1 cellular context compared by ENCODE assay signal in the genomic region with DNA sequence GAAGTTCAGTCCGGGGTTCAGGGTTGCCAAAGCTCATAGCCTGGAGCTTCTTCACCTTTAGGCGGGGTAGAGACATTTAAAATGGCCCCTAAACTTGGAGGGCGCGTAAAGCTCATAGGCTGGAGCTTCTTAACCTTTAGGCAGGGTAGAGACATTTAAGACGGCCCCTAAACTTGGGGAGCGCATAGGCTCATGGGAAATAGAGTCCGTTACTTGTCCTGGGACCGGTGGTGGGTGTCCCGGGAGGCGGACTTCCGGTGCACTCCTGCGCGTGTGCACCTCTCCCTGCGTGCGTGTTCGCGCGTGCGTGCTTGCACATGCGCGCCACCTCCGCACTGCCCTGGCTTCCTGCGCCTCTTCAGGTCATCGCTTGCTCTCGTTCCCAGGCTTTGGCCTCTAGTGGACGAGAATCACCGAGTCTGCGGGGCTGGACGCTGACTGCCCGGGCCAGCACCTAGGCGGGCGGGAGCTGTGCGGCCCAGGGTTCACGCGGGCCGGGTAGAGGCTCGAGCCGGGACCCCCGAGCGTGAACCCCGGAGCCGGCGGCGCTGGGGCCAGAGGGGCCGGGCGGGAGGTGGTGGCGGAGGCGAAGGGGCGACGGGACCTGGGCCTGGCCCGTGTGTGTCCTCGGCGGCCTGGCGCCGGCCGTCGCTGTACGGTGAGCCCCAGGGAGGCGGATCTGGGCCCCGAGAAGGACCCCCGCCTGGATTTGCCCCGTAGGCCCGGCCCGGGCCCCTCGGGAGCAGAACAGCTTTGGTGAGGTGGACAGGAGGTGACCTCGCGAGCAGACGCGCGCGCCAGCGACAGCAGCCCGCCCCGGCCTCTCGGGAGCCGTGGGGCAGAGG.
TF ChIP-seq lines count a peak whose summit lies in the region.

No MANE protein-coding gene starts in this region.

TF ChIP-seq in HepG2, 621 proteins besides CTCF, POLR2A, EP300 and RAD21 (continued from another document and continues in another):
- 0 out of 2 replicates have a peak, but pooled peaks have one; percentile 46 for TF ChIP-seq KLF11 (CRISPR knock-in tag; IDR thresholded peaks at IDR 0.05)
- TF ChIP-seq, protein P1, sequence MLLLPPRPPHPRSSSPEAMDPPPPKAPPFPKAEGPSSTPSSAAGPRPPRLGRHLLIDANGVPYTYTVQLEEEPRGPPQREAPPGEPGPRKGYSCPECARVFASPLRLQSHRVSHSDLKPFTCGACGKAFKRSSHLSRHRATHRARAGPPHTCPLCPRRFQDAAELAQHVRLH (CRISPR knock-in tag; IDR thresholded peaks at IDR 0.05; ENCODE audit: borderline replicate concordance, low read depth) = 0 out of 2 replicates have a peak, but pooled peaks have one; percentile 57
- peak; percentile 74 for TF ChIP-seq KAT8 (CRISPR knock-in tag; IDR thresholded peaks at IDR 0.05)
- peak; percentile 85 for TF ChIP-seq POLR2AphosphoS5 (IDR thresholded peaks at IDR 0.05; ENCODE audit: low read depth, low read length)
- TF ChIP-seq GABPB1 (CRISPR knock-in tag; IDR thresholded peaks at IDR 0.05) = peak; percentile 97
- peak; percentile 87 for TF ChIP-seq RBFOX2 (IDR thresholded peaks at IDR 0.05; ENCODE audit: low read depth, low read length)
- peak; percentile 81; the same call in 1 of the 2 replicates for TF ChIP-seq TGIF2 (CRISPR knock-in tag; IDR thresholded peaks at IDR 0.05)
- peak; percentile 74 for TF ChIP-seq GABPA (IDR thresholded peaks at IDR 0.05; ENCODE audit: low read depth, low read length)
- TF ChIP-seq GABPA (CRISPR knock-in tag; IDR thresholded peaks at IDR 0.05; ENCODE audit: low read depth) = peak; percentile 95
- 0 out of 2 replicates have a peak, but pooled peaks have one; percentile 46 for TF ChIP-seq NFYC (CRISPR knock-in tag; IDR thresholded peaks at IDR 0.05)
- TF ChIP-seq SKI (IDR thresholded peaks at IDR 0.05; ENCODE audit: partially characterized antibody) = peak; percentile 89
- TF ChIP-seq MED1 (CRISPR knock-in tag; IDR thresholded peaks at IDR 0.05) = peak; percentile 46; the same call in 1 of the 2 replicates
- TF ChIP-seq ZNF232 (CRISPR knock-in tag; IDR thresholded peaks at IDR 0.05; ENCODE audit: borderline replicate concordance) = 0 out of 2 replicates have a peak, but pooled peaks have one; percentile 16
- TF ChIP-seq MYNN (CRISPR knock-in tag; IDR thresholded peaks at IDR 0.05; ENCODE audit: low read depth) = 0 out of 2 replicates have a peak, but pooled peaks have one; percentile 68
- TF ChIP-seq GFI1 (CRISPR knock-in tag; IDR thresholded peaks at IDR 0.05; ENCODE audit: borderline replicate concordance) = 0 out of 2 replicates have a peak, but pooled peaks have one; percentile 24
- TF ChIP-seq ZNF589 (CRISPR knock-in tag; conservative IDR thresholded peaks at IDR 0.05) = 0 out of 2 replicates have a peak, but pooled peaks have one; percentile 71
- TF ChIP-seq ZNF614 (CRISPR knock-in tag; IDR thresholded peaks at IDR 0.05; ENCODE audit: borderline replicate concordance) = peak; percentile 76; the same call in 1 of the 2 replicates
- 0 out of 2 replicates have a peak, but pooled peaks have one; percentile 31 for TF ChIP-seq ISL2 (CRISPR knock-in tag; IDR thresholded peaks at IDR 0.05)
- peak; percentile 43; the same call in 1 of the 2 replicates for TF ChIP-seq HOXA5 (CRISPR knock-in tag; IDR thresholded peaks at IDR 0.05)
- TF ChIP-seq KDM5B (CRISPR knock-in tag; IDR thresholded peaks at IDR 0.05; ENCODE audit: borderline replicate concordance) = peak; percentile 50; the same call in 1 of the 2 replicates
- TF ChIP-seq HCFC1 (IDR thresholded peaks at IDR 0.05; ENCODE audit: low read depth, low read length) = peak; percentile 80
- TF ChIP-seq HOXD1 (CRISPR knock-in tag; IDR thresholded peaks at IDR 0.05) = peak; percentile 78; the same call in 1 of the 2 replicates
- peak; percentile 22; the same call in 1 of the 2 replicates for TF ChIP-seq CBFB (CRISPR knock-in tag; IDR thresholded peaks at IDR 0.05)
- TF ChIP-seq ZNF224 (CRISPR knock-in tag; IDR thresholded peaks at IDR 0.05) = 0 out of 2 replicates have a peak, but pooled peaks have one; percentile 33
- TF ChIP-seq, protein P2, sequence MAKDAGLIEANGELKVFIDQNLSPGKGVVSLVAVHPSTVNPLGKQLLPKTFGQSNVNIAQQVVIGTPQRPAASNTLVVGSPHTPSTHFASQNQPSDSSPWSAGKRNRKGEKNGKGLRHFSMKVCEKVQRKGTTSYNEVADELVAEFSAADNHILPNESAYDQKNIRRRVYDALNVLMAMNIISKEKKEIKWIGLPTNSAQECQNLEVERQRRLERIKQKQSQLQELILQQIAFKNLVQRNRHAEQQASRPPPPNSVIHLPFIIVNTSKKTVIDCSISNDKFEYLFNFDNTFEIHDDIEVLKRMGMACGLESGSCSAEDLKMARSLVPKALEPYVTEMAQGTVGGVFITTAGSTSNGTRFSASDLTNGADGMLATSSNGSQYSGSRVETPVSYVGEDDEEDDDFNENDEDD (CRISPR knock-in tag; IDR thresholded peaks at IDR 0.05; ENCODE audit: borderline replicate concordance) = peak; percentile 57; the same call in 1 of the 2 replicates
- peak; percentile 68 for TF ChIP-seq ZNF350 (CRISPR knock-in tag; IDR thresholded peaks at IDR 0.05; ENCODE audit: borderline replicate concordance, low read depth)
- peak; percentile 53 for TF ChIP-seq ZNF768 (CRISPR knock-in tag; IDR thresholded peaks at IDR 0.05)
- TF ChIP-seq MAF1 (CRISPR knock-in tag; IDR thresholded peaks at IDR 0.05; ENCODE audit: borderline replicate concordance) = peak; percentile 55; the same call in 1 of the 2 replicates
- peak; percentile 81 for TF ChIP-seq KDM2A (CRISPR knock-in tag; IDR thresholded peaks at IDR 0.05; ENCODE audit: borderline replicate concordance, low read depth)
- TF ChIP-seq NFKBIZ (CRISPR knock-in tag; IDR thresholded peaks at IDR 0.05) = 0 out of 2 replicates have a peak, but pooled peaks have one; percentile 41
- TF ChIP-seq BHLHE40 (IDR thresholded peaks at IDR 0.05; ENCODE audit: low read length) = peak; percentile 67
- TF ChIP-seq, protein P3, sequence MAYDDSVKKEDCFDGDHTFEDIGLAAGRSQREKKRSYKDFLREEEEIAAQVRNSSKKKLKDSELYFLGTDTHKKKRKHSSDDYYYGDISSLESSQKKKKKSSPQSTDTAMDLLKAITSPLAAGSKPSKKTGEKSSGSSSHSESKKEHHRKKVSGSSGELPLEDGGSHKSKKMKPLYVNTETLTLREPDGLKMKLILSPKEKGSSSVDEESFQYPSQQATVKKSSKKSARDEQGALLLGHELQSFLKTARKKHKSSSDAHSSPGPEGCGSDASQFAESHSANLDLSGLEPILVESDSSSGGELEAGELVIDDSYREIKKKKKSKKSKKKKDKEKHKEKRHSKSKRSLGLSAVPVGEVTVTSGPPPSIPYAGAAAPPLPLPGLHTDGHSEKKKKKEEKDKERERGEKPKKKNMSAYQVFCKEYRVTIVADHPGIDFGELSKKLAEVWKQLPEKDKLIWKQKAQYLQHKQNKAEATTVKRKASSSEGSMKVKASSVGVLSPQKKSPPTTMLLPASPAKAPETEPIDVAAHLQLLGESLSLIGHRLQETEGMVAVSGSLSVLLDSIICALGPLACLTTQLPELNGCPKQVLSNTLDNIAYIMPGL (CRISPR knock-in tag; IDR thresholded peaks at IDR 0.05; ENCODE audit: borderline replicate concordance in 1 of 2, low read depth in 1 of 2) = peak; percentile 80 to 90
- peak; percentile 60; the same call in 1 of the 2 replicates for TF ChIP-seq ATF7-NPFF (CRISPR knock-in tag; IDR thresholded peaks at IDR 0.05; ENCODE audit: low read depth)
- peak; percentile 34; the same call in 1 of the 2 replicates for TF ChIP-seq SRY (CRISPR knock-in tag; IDR thresholded peaks at IDR 0.05)
- TF ChIP-seq ZNF788 (CRISPR knock-in tag; IDR thresholded peaks at IDR 0.05; ENCODE audit: borderline replicate concordance) = peak; percentile 26; the same call in 1 of the 2 replicates
- 0 out of 2 replicates have a peak, but pooled peaks have one; percentile 27 for TF ChIP-seq ZNF564 (CRISPR knock-in tag; IDR thresholded peaks at IDR 0.05)
- TF ChIP-seq, protein P4, sequence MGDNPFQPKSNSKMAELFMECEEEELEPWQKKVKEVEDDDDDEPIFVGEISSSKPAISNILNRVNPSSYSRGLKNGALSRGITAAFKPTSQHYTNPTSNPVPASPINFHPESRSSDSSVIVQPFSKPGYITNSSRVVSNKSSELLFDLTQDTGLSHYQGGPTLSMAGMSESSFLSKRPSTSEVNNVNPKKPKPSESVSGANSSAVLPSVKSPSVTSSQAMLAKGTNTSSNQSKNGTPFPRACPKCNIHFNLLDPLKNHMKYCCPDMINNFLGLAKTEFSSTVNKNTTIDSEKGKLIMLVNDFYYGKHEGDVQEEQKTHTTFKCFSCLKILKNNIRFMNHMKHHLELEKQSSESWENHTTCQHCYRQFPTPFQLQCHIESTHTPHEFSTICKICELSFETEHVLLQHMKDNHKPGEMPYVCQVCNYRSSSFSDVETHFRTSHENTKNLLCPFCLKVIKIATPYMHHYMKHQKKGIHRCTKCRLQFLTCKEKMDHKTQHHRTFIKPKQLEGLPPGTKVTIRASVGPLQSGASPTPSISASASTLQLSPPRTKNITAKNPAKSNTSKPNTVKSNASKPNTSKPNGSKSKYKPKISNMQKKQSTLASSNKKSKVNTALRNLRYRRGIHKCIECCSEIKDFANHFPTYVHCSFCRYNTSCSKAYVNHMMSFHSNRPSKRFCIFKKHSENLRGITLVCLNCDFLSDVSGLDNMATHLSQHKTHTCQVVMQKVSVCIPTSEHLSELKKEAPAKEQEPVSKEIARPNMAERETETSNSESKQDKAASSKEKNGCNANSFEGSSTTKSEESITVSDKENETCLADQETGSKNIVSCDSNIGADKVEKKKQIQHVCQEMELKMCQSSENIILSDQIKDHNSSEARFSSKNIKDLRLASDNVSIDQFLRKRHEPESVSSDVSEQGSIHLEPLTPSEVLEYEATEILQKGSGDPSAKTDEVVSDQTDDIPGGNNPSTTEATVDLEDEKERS (CRISPR knock-in tag; IDR thresholded peaks at IDR 0.05) = 0 out of 2 replicates have a peak, but pooled peaks have one; percentile 22
- TF ChIP-seq MXD4 (CRISPR knock-in tag; IDR thresholded peaks at IDR 0.05) = peak; percentile 74
- TF ChIP-seq, protein P5, sequence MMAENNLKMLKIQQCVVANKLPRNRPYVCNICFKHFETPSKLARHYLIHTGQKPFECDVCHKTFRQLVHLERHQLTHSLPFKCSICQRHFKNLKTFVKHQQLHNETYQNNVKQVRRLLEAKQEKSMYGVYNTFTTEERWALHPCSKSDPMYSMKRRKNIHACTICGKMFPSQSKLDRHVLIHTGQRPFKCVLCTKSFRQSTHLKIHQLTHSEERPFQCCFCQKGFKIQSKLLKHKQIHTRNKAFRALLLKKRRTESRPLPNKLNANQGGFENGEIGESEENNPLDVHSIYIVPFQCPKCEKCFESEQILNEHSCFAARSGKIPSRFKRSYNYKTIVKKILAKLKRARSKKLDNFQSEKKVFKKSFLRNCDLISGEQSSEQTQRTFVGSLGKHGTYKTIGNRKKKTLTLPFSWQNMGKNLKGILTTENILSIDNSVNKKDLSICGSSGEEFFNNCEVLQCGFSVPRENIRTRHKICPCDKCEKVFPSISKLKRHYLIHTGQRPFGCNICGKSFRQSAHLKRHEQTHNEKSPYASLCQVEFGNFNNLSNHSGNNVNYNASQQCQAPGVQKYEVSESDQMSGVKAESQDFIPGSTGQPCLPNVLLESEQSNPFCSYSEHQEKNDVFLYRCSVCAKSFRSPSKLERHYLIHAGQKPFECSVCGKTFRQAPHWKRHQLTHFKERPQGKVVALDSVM (CRISPR knock-in tag; IDR thresholded peaks at IDR 0.05) = peak; percentile 61
- TF ChIP-seq, protein P6, sequence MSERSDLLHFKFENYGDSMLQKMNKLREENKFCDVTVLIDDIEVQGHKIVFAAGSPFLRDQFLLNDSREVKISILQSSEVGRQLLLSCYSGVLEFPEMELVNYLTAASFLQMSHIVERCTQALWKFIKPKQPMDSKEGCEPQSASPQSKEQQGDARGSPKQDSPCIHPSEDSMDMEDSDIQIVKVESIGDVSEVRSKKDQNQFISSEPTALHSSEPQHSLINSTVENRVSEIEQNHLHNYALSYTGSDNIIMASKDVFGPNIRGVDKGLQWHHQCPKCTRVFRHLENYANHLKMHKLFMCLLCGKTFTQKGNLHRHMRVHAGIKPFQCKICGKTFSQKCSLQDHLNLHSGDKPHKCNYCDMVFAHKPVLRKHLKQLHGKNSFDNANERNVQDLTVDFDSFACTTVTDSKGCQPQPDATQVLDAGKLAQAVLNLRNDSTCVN (CRISPR knock-in tag; IDR thresholded peaks at IDR 0.05; ENCODE audit: borderline replicate concordance) = 0 out of 2 replicates have a peak, but pooled peaks have one; percentile 42
- TF ChIP-seq TEAD3 (CRISPR knock-in tag; optimal IDR thresholded peaks at IDR 0.05; ENCODE audit: borderline replicate concordance) = peak; percentile 53
- TF ChIP-seq, protein P7, sequence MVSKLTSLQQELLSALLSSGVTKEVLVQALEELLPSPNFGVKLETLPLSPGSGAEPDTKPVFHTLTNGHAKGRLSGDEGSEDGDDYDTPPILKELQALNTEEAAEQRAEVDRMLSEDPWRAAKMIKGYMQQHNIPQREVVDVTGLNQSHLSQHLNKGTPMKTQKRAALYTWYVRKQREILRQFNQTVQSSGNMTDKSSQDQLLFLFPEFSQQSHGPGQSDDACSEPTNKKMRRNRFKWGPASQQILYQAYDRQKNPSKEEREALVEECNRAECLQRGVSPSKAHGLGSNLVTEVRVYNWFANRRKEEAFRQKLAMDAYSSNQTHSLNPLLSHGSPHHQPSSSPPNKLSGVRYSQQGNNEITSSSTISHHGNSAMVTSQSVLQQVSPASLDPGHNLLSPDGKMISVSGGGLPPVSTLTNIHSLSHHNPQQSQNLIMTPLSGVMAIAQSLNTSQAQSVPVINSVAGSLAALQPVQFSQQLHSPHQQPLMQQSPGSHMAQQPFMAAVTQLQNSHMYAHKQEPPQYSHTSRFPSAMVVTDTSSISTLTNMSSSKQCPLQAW (CRISPR knock-in tag; IDR thresholded peaks at IDR 0.05) = peak; percentile 91
- TF ChIP-seq ARNT2 (CRISPR knock-in tag; IDR thresholded peaks at IDR 0.05; ENCODE audit: low read depth) = peak; percentile 37; the same call in 1 of the 2 replicates
- peak; percentile 78; the same call in 1 of the 3 replicates for TF ChIP-seq MXI1 (IDR thresholded peaks at IDR 0.05; ENCODE audit: borderline replicate concordance, low read depth, low read length)
- peak; percentile 15; the same call in 1 of the 2 replicates for TF ChIP-seq SOX5 (CRISPR knock-in tag; IDR thresholded peaks at IDR 0.05; ENCODE audit: borderline replicate concordance)
- 0 out of 2 replicates have a peak, but pooled peaks have one; percentile 28 for TF ChIP-seq TOPORS (CRISPR knock-in tag; IDR thresholded peaks at IDR 0.05)
- TF ChIP-seq, protein P8, sequence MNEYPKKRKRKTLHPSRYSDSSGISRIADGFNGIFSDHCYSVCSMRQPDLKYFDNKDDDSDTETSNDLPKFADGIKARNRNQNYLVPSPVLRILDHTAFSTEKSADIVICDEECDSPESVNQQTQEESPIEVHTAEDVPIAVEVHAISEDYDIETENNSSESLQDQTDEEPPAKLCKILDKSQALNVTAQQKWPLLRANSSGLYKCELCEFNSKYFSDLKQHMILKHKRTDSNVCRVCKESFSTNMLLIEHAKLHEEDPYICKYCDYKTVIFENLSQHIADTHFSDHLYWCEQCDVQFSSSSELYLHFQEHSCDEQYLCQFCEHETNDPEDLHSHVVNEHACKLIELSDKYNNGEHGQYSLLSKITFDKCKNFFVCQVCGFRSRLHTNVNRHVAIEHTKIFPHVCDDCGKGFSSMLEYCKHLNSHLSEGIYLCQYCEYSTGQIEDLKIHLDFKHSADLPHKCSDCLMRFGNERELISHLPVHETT (CRISPR knock-in tag; conservative IDR thresholded peaks at IDR 0.05) = 0 out of 2 replicates have a peak, but pooled peaks have one; percentile 22
